Comparison of ENCODE assay signal across 8 cellular contexts in the genomic region with DNA sequence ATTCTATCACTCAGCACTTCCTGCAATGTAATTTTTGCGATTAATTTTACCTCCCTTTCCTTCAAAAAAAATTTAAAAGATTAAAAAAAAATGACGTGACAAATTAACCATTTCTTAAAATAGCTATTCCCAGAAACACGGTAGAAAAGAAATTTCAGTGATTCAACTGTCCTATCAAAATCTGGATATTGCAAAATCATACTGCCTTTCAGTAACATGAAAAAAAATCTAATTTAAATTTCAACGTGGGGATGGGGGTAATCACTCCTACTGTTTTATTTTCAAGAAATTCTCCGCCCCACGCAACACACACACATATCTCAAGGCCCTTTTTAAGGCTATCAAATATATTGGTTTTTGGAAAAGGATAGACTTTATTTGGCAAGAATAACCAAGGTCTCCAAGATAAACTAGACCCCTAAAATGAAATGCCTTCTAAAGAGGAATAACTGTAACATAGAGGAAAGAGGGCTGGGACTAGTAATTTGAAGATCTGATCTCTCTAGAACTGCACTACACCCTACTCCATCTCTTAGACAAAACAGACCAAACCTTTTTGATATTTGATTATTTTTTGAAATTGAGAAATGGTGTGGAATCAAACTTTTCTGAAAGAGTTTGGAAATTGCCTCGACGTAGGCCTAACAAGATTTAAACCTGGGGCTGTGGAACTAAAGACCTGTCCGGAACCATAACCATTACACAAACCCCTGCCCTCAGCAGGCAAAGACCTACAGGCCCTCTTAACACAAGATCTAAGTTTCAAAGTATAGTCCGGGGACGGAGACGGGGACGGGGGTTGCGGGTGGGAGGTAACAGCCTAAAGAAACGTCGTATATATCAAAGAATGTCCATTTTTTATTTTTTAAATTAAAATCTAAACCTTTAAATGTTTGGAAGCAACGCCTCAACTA. TPM values are rescaled to one million over a fixed set of nuclear protein-coding genes. Genes with fewer than 3 reads are reported as not detected.
DNase-seq lines count a peak whose midpoint lies in the region; ATAC-seq and TF ChIP-seq lines count a peak whose summit lies in the region.

No MANE protein-coding gene starts in this region.

- peak overlapping the region; percentile 61 to 97 (median 87) for H3K4me3 ChIP-seq in dorsolateral prefrontal cortex

- intact Hi-C loops in dorsolateral prefrontal cortex (cut with DNase I) (loop anchor here (2.0 to 5.0 kb wide), 5 partner anchors 47 to 298 kb away; partner anchors contain the start of genes ENSA (in 1 of the 2), MCL1 (in 1 of the 2) and SETDB1 (in 1 of the 2)), sciatic nerve (cut with DNase I) (no loop called here)

- DNase-seq in NCI-H345 (lab: John Stamatoyannopoulos, UW): peak; percentile 51
- DNase-seq in NCI-H345 treated with DMSO at 0.1 percent for 48 hours (lab: John Stamatoyannopoulos, UW; ENCODE audit: unreplicated experiment): no peak
- peak; percentile 81 for DNase-seq in OCI-M1 (lab: John Stamatoyannopoulos, UW)
- DNase-seq in dorsolateral prefrontal cortex: no peak
- DNase-seq in midbrain (lab: John Stamatoyannopoulos, UW): peak; percentile 29
- DNase-seq in amniotic stem cell (lab: John Stamatoyannopoulos, UW): no peak
- no peak for DNase-seq in putamen (ENCODE audit: low spot score)
- no peak for DNase-seq in sciatic nerve (ENCODE audit: low spot score)

- H3K27ac ChIP-seq in dorsolateral prefrontal cortex: peak overlapping the region; percentile 67 to 98 (median 95)

- no peak for TF ChIP-seq CTCF in dorsolateral prefrontal cortex (IDR thresholded peaks at IDR 0.05 in 54 of 56, conservative IDR thresholded peaks at IDR 0.05 in 2 of 56; ENCODE audit: low read depth in 1 of 56, partially characterized antibody in 56 of 56)

- no peaks in the 10 kb centered on the region for H3K27me3 ChIP-seq in dorsolateral prefrontal cortex

- no peak for ATAC-seq in sciatic nerve

RNA-seq across cellular contexts. Expression of gene ARNT, which starts 0.9 kb away (rescaled TPM):
- 10 to 100 TPM; 28.0 to 51.9 (median 38.9) TPM for total RNA-seq in dorsolateral prefrontal cortex
- total RNA-seq in sciatic nerve: 68.1 TPM

RNA-seq across cellular contexts. Expression of gene CTXND2, which starts 11.5 kb away (rescaled TPM):
- total RNA-seq in dorsolateral prefrontal cortex (not detected), sciatic nerve (not detected)

RNA-seq across cellular contexts. Expression of gene SETDB1, which starts 50.7 kb away (rescaled TPM):
- total RNA-seq in dorsolateral prefrontal cortex (10 to 100 TPM; 29.7 to 62.6 (median 42.4) TPM), sciatic nerve (52.0 TPM)

Comparison
In these comparisons a context has a peak if more than half of its experiments do, and no peak if none do; other contexts are left out.
1. DNase-seq: peak in NCI-H345 (single experiment), OCI-M1 (single experiment) and midbrain (single experiment); none in NCI-H345 treated with DMSO at 0.1 percent for 48 hours (single experiment), dorsolateral prefrontal cortex (0 of 10), amniotic stem cell (single experiment), putamen (single experiment) and sciatic nerve (single experiment).